ENCODE assay signal across 23 cellular contexts in the genomic region with DNA sequence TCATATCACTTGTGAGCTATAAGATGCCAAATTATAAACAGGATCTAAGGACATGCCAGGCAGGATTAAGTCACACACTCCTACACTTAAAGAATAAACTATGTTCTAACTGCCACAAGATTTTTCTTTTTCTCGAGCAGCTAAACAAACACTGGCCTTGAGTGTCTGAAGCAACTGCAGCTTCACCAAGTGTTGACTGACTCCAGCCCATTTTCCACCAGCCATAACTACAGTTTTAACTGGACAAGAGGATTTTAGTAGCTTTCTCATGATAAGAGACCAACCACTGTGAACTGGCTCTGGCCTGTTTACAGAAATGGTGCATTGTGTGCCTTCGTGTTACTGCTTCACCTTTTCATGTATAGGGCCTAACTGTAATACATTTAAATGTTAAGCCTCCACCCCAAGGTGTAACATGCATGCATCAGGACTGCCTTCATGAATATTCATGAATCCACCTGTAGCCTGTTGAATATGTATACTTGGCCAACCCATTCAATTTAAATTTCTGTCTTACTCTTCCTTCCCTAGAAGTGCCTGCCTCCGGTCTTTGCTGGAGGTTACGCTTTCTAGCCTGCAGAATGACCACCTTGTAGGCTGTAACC. TPM values are rescaled to one million over a fixed set of nuclear protein-coding genes. Genes with fewer than 3 reads are reported as not detected.
DNase-seq lines count a peak whose midpoint lies in the region; ATAC-seq and TF ChIP-seq lines count a peak whose summit lies in the region.
"Had no signal": no experiment of that assay in that cellular context is flagged by ENCODE, and none has a peak within 500 bp of the region (broad histone marks: within the 10 kb centered on the region; RNA-seq: fewer than 3 reads in every experiment).

No MANE protein-coding gene starts in this region.

- no peaks in the 10 kb centered on the region for H3K9me2 ChIP-seq in SU-DHL-6 (replicated peaks; ENCODE audit: insufficient read depth, low read length)

- H4K20me1 ChIP-seq in SU-DHL-6 (ENCODE audit: low read depth, low read length): no peaks in the 10 kb centered on the region

- H2AFZ ChIP-seq in SU-DHL-6 (ENCODE audit: low read depth, low read length, severe bottlenecking): no peak overlapping the region

- H3K4me3 ChIP-seq in SU-DHL-6 (ENCODE audit: insufficient read depth, low read length, poor library complexity, severe bottlenecking) (no peak overlapping the region), iPS-20b (ENCODE audit: low read length) (no peak overlapping the region; the same call in 1 of the 2 replicates), transverse colon (no peak overlapping the region)

- peak overlapping the region; percentile 19 for H3K27ac Mint-ChIP-seq in activated naive CD4-positive, alpha-beta T cell treated with anti-CD3 and anti-CD28 coated beads, Interleukin-2, amount 50 U/mL, for 24 hours
- no peak overlapping the region for H3K27ac Mint-ChIP-seq in activated T-helper 17 cell treated with anti-CD3 and anti-CD28 coated beads, Interleukin-2, amount 50 U/mL, for 72 hours
- H3K27ac Mint-ChIP-seq: B cell, CD14-positive monocyte had no signal

- H3K4me1 ChIP-seq in iPS-20b (ENCODE audit: insufficient read depth, low read length): peaks cover 30% of the 10 kb centered on the region; the same call in 1 of the 2 replicates
- H3K4me1 ChIP-seq in transverse colon: no peaks in the 10 kb centered on the region

- H3K79me2 ChIP-seq in SU-DHL-6 (ENCODE audit: insufficient read depth, low read length): no peaks in the 10 kb centered on the region

- H3K9me3 ChIP-seq in SU-DHL-6 (ENCODE audit: insufficient read depth, low read length): no peaks in the 10 kb centered on the region
- H3K9me3 ChIP-seq in iPS-20b (ENCODE audit: insufficient read depth, low read depth, low read length): no peaks in the 10 kb centered on the region
- H3K9me3 ChIP-seq in transverse colon: no peaks in the 10 kb centered on the region

- no peak for ATAC-seq in stimulated activated naive CD8-positive, alpha-beta T cell treated with anti-CD3 and anti-CD28 coated beads, Interleukin-15, Interleukin-2, amounts not matched to agents 100 U/mL and 50 U/mL, for 24 hours
- ATAC-seq in HG03045 (IDR thresholded peaks at IDR 0.05; ENCODE audit: unreplicated experiment): no peak
- ATAC-seq in activated T-helper 17 cell treated with anti-CD3 and anti-CD28 coated beads, Interleukin-2, amount 50 U/mL, for 72 hours (replicated peaks): no peak

- H3K36me3 ChIP-seq in SU-DHL-6 (ENCODE audit: low read length): no peaks in the 10 kb centered on the region
- H3K36me3 ChIP-seq in iPS-20b (ENCODE audit: insufficient read depth, low read depth, low read length): no peaks in the 10 kb centered on the region
- H3K36me3 ChIP-seq in transverse colon: no peaks in the 10 kb centered on the region

- no peak for TF ChIP-seq EP300 in transverse colon (IDR thresholded peaks at IDR 0.05; ENCODE audit: low read depth)

- peaks cover 22% of the 10 kb centered on the region for H3K4me1 Mint-ChIP-seq in activated naive CD4-positive, alpha-beta T cell treated with anti-CD3 and anti-CD28 coated beads, Interleukin-2, amount 50 U/mL, for 24 hours
- peaks cover 6% of the 10 kb centered on the region for H3K4me1 Mint-ChIP-seq in activated T-helper 17 cell treated with anti-CD3 and anti-CD28 coated beads, Interleukin-2, amount 50 U/mL, for 72 hours
- H3K4me1 Mint-ChIP-seq: CD14-positive monocyte had no signal

- H3F3A ChIP-seq in SU-DHL-6 (ENCODE audit: insufficient read depth): peaks cover 6% of the 10 kb centered on the region

- intact Hi-C loops in transverse colon (cut with DNase I; ENCODE audit: low total_unique reads): no loop called here

- H3K9me3 Mint-ChIP-seq in activated naive CD4-positive, alpha-beta T cell treated with anti-CD3 and anti-CD28 coated beads, Interleukin-2, amount 50 U/mL, for 24 hours: no peaks in the 10 kb centered on the region
- H3K9me3 Mint-ChIP-seq in activated T-helper 17 cell treated with anti-CD3 and anti-CD28 coated beads, Interleukin-2, amount 50 U/mL, for 72 hours: no peaks in the 10 kb centered on the region
- H3K9me3 Mint-ChIP-seq: CD14-positive monocyte had no signal

- no peak for TF ChIP-seq POLR2A in transverse colon (IDR thresholded peaks at IDR 0.05)

- H3K27ac ChIP-seq in SU-DHL-6 (ENCODE audit: low read depth, low read length) (peak overlapping the region; percentile 96), iPS-20b (ENCODE audit: low read length) (no peak overlapping the region), transverse colon (no peak overlapping the region)
- H3K27ac ChIP-seq: 22Rv1 had no signal

- H3K27me3 Mint-ChIP-seq in activated naive CD4-positive, alpha-beta T cell treated with anti-CD3 and anti-CD28 coated beads, Interleukin-2, amount 50 U/mL, for 24 hours: peaks cover 6% of the 10 kb centered on the region
- H3K27me3 Mint-ChIP-seq in activated T-helper 17 cell treated with anti-CD3 and anti-CD28 coated beads, Interleukin-2, amount 50 U/mL, for 72 hours: peaks cover 18% of the 10 kb centered on the region

- H3K9ac ChIP-seq in SU-DHL-6 (ENCODE audit: low read length) (no peak overlapping the region), iPS-20b (ENCODE audit: low read depth, low read length) (peak overlapping the region; percentile 9; the same call in 1 of the 2 replicates)

- H3K4me2 ChIP-seq in SU-DHL-6 (ENCODE audit: low read depth, low read length, poor library complexity, severe bottlenecking): peak overlapping the region; percentile 83

- no peak overlapping the region for H3K4me3 Mint-ChIP-seq in activated naive CD4-positive, alpha-beta T cell treated with anti-CD3 and anti-CD28 coated beads, Interleukin-2, amount 50 U/mL, for 24 hours
- no peak overlapping the region for H3K4me3 Mint-ChIP-seq in activated T-helper 17 cell treated with anti-CD3 and anti-CD28 coated beads, Interleukin-2, amount 50 U/mL, for 72 hours
- H3K4me3 Mint-ChIP-seq: B cell, CD14-positive monocyte had no signal

- H3K36me3 Mint-ChIP-seq in activated naive CD4-positive, alpha-beta T cell treated with anti-CD3 and anti-CD28 coated beads, Interleukin-2, amount 50 U/mL, for 24 hours: peaks cover 2% of the 10 kb centered on the region
- peaks cover 10% of the 10 kb centered on the region for H3K36me3 Mint-ChIP-seq in activated T-helper 17 cell treated with anti-CD3 and anti-CD28 coated beads, Interleukin-2, amount 50 U/mL, for 72 hours (ENCODE audit: low read depth)

- TF ChIP-seq CTCF in SU-DHL-6 (IDR thresholded peaks at IDR 0.05; ENCODE audit: insufficient read depth, low read length, poor library complexity, severe bottlenecking): no peak
- TF ChIP-seq CTCF in transverse colon (IDR thresholded peaks at IDR 0.05): no peak

- DNase-seq in activated naive CD4-positive, alpha-beta T cell treated with anti-CD3 and anti-CD28 coated beads, Interleukin-2, amount 50 U/mL, for 16 hours: no peak
- DNase-seq in transverse colon: no peak
- no peak for DNase-seq in stimulated activated naive CD8-positive, alpha-beta T cell treated with anti-CD3 and anti-CD28 coated beads, Interleukin-15, Interleukin-2, amounts not matched to agents 100 U/mL and 50 U/mL, for 24 hours
- DNase-seq: Calu3, DMS79 treated with DMSO at 0.1 percent for 48 hours, GF-D8, KBM-7, MM.1S, NCI-H2029, NCI-H2227 treated with DMSO at 0.1 percent for 48 hours, NCI-H526 treated with DMSO at 0.1 percent for 48 hours, RPMI8226, SHP77 had no signal

- WGBS in transverse colon (ENCODE audit: low coverage in 1 of 2), 2 donors: 69 to 86% methylated on average over 3 to 4 of the region's 4 CpGs

- in situ Hi-C loops in transverse colon (cut with MboI; ENCODE audit: low pct_ligation_motif_present in 1 of 4, low pct_unique_long_range_greater_than_20kb in 1 of 4, low sequenced_read_pairs in 3 of 4): no loop called here

- H3K27me3 ChIP-seq in SU-DHL-6 (ENCODE audit: low read length): no peaks in the 10 kb centered on the region
- no peaks in the 10 kb centered on the region for H3K27me3 ChIP-seq in iPS-20b (ENCODE audit: insufficient read depth, low read length)
- H3K27me3 ChIP-seq in transverse colon: no peaks in the 10 kb centered on the region

RNA-seq across cellular contexts. Expression of gene UCP1, which starts 10.8 kb away (rescaled TPM):
- not detected for total RNA-seq in transverse colon
- not detected for total RNA-seq in activated T-helper 17 cell treated with anti-CD3 and anti-CD28 coated beads, Interleukin-2, amount 50 U/mL, for 72 hours
- total RNA-seq: B cell, Calu3, HT-29, NCI-H460 had no signal

RNA-seq across cellular contexts. Expression of gene ELMOD2, which starts 34.0 kb away (rescaled TPM):
- total RNA-seq in transverse colon: 100 to 1,000 TPM in 1 of 4 donors, 10 to 100 TPM in 2, 1 to 10 TPM in 1; 2.4 to 112 (median 35.4) TPM
- 10 to 100 TPM; 10.7 to 15.1 TPM for total RNA-seq in activated T-helper 17 cell treated with anti-CD3 and anti-CD28 coated beads, Interleukin-2, amount 50 U/mL, for 72 hours

RNA-seq across cellular contexts. Expression of gene MGAT4D, which starts 59.8 kb away (rescaled TPM):
- total RNA-seq in transverse colon: not detected
- not detected for total RNA-seq in activated T-helper 17 cell treated with anti-CD3 and anti-CD28 coated beads, Interleukin-2, amount 50 U/mL, for 72 hours
- total RNA-seq: B cell, Calu3, HT-29, NCI-H460 had no signal
